ENCODE assay signal across 8 cellular contexts in the genomic region with DNA sequence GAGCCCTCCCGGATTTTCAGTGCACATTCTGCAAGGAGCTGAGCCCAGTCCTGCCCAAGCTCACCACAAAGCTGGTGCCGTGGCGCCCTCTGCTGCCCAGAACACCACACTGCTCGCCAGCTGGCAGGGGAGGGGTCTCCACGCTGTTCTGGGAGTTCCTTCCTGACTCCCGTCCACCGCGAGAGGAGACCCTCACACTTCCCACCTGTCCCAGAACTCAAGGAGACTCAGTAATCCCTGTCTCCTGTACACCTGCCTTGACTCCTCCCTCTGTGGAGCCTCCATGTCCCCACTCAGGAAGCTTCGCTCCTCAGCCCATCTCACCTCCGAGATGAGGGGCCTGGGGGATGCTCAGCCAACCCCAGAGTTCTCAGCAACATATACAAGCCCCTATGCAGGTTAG. TPM values are rescaled to one million over a fixed set of nuclear protein-coding genes. Genes with fewer than 3 reads are reported as not detected.
DNase-seq lines count a peak whose midpoint lies in the region; ATAC-seq and TF ChIP-seq lines count a peak whose summit lies in the region.

No MANE protein-coding gene starts in this region.

- POLR2A ChIA-PET in naive thymus-derived CD8-positive, alpha-beta T cell (lab: Charles Lee) = interaction anchor here (0.6 to 17.8 kb wide), 15 partner anchors 9 to 327 kb away, joined by 3 to 317 read pairs (median 6); a partner anchor contains a TSS

- no peak overlapping the region for H3K27ac ChIP-seq in tibial artery

- H3K4me1 ChIP-seq in tibial artery = peaks cover 0 to 8% (median 8%) of the 10 kb centered on the region in 4 donors

- no peaks in the 10 kb centered on the region for H3K27me3 ChIP-seq in tibial artery

- no peaks in the 10 kb centered on the region for H3K36me3 Mint-ChIP-seq in naive thymus-derived CD8-positive, alpha-beta T cell

- TF ChIP-seq CTCF in tibial artery (IDR thresholded peaks at IDR 0.05) = peak; percentile 63 to 65

- intact Hi-C loops in tibial artery (cut with DNase I; ENCODE audit: low total_unique reads) = loop anchor here (5.0 to 10.0 kb wide), 2 partner anchors 186 to 326 kb away; no protein-coding TSS in a partner anchor

- peak; percentile 30 for ATAC-seq in esophagus mucosa
- ATAC-seq in naive thymus-derived CD8-positive, alpha-beta T cell = peak; percentile 42 to 65

- H3K27me3 Mint-ChIP-seq in naive thymus-derived CD8-positive, alpha-beta T cell = no peaks in the 10 kb centered on the region

- H3K27ac Mint-ChIP-seq in naive thymus-derived CD8-positive, alpha-beta T cell = peak overlapping the region in 5 of 10 donors; percentile 33 to 78 (median 67)

- no peaks in the 10 kb centered on the region for H3K9me3 ChIP-seq in tibial artery

- H3K36me3 ChIP-seq in tibial artery = no peaks in the 10 kb centered on the region

- no peaks in the 10 kb centered on the region for H3K9me3 Mint-ChIP-seq in naive thymus-derived CD8-positive, alpha-beta T cell

- H3K4me1 Mint-ChIP-seq in naive thymus-derived CD8-positive, alpha-beta T cell = peaks cover 26 to 62% (median 47%) of the 10 kb centered on the region in 4 donors

- DNase-seq in NCI-H1092 (lab: John Stamatoyannopoulos, UW) (peak; percentile 5), NCI-H1092 treated with DMSO at 0.1 percent for 48 hours (lab: John Stamatoyannopoulos, UW) (no peak), NCI-H2227 treated with DMSO at 0.1 percent for 48 hours (lab: John Stamatoyannopoulos, UW) (peak; percentile 32), tibial artery (no peak), cortex of kidney (lab: John Stamatoyannopoulos, UW) (no peak)
- peak; percentile 77 for DNase-seq in activated T-cell treated with anti-CD3 and anti-CD28 coated beads, Interleukin-2, amount 50 U/mL, for 1 hour
- DNase-seq in naive thymus-derived CD8-positive, alpha-beta T cell = peak; percentile 32 to 81 (median 59)

- H3K4me3 ChIP-seq in tibial artery = no peak overlapping the region

- no peak overlapping the region for H3K4me3 Mint-ChIP-seq in naive thymus-derived CD8-positive, alpha-beta T cell

RNA-seq across cellular contexts. Expression of a gene that starts 11.3 kb away (rescaled TPM):
- total RNA-seq in esophagus mucosa = not detected
- under 1 TPM; 0.21 to 0.25 TPM for total RNA-seq in naive thymus-derived CD8-positive, alpha-beta T cell
- polyA plus RNA-seq in naive thymus-derived CD8-positive, alpha-beta T cell = under 1 TPM in 1 of 3 donors, not detected in 2; 0.10 TPM

Comparison
In these comparisons a context has a peak if more than half of its experiments do, and no peak if none do; other contexts are left out.
1. DNase-seq: peak in NCI-H1092 (single experiment), NCI-H2227 treated with DMSO at 0.1 percent for 48 hours (single experiment), activated T-cell treated with anti-CD3 and anti-CD28 coated beads, Interleukin-2, amount 50 U/mL, for 1 hour (single experiment) and naive thymus-derived CD8-positive, alpha-beta T cell (10 of 10); none in NCI-H1092 treated with DMSO at 0.1 percent for 48 hours (single experiment), tibial artery (0 of 2) and cortex of kidney (single experiment).